ENCODE assay signal across 1 cellular context in genomic region chr17:50707296-50708049, GRCh38.
TF ChIP-seq lines count a peak whose summit lies in the region.

A gene with protein sequence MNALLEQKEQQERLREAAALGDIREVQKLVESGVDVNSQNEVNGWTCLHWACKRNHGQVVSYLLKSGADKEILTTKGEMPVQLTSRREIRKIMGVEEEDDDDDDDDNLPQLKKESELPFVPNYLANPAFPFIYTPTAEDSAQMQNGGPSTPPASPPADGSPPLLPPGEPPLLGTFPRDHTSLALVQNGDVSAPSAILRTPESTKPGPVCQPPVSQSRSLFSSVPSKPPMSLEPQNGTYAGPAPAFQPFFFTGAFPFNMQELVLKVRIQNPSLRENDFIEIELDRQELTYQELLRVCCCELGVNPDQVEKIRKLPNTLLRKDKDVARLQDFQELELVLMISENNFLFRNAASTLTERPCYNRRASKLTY (minus strand): TSS chr17:50707914. CDS start chr17:50707654, 260 bp downstream.

TF ChIP-seq in K562, 482 proteins besides CTCF, POLR2A, EP300 and RAD21 (continued from another document and continues in another):
- no peak for TF ChIP-seq ZNF280A (IDR thresholded peaks at IDR 0.05; ENCODE audit: low read depth, partially characterized antibody)
- TF ChIP-seq KDM5B (IDR thresholded peaks at IDR 0.05; ENCODE audit: insufficient replicate concordance, low read depth, low read length), result peak; percentile 67
- TF ChIP-seq PYGO2 (tag; IDR thresholded peaks at IDR 0.05), result no peak
- peak in 1 of 2 experiments; percentile 72; a peak in 1 of 3 replicates for TF ChIP-seq CBX3 (IDR thresholded peaks at IDR 0.05; ENCODE audit: borderline replicate concordance in 1 of 2, low read length in 2 of 2)
- peak; percentile 95 to 100 (median 98) for TF ChIP-seq ZBTB11 (CRISPR knock-in tag; IDR thresholded peaks at IDR 0.05)
- TF ChIP-seq CREB1 (IDR thresholded peaks at IDR 0.05), result 0 out of 2 replicates have a peak, but pooled peaks have one; percentile 18
- no peak for TF ChIP-seq CREB1 (CRISPR knock-in tag; IDR thresholded peaks at IDR 0.05)
- no peak for TF ChIP-seq FOXA1 (IDR thresholded peaks at IDR 0.05; ENCODE audit: borderline replicate concordance)
- no peak for TF ChIP-seq CHCHD3 (CRISPR knock-in tag; IDR thresholded peaks at IDR 0.05)
- no peak for TF ChIP-seq U2AF2 (optimal IDR thresholded peaks at IDR 0.05; ENCODE audit: low read depth, low read length)
- TF ChIP-seq ATF1 (CRISPR knock-in tag; IDR thresholded peaks at IDR 0.05), result no peak
- TF ChIP-seq ATF1 (tag; IDR thresholded peaks at IDR 0.05), result no peak
- TF ChIP-seq, protein P1, sequence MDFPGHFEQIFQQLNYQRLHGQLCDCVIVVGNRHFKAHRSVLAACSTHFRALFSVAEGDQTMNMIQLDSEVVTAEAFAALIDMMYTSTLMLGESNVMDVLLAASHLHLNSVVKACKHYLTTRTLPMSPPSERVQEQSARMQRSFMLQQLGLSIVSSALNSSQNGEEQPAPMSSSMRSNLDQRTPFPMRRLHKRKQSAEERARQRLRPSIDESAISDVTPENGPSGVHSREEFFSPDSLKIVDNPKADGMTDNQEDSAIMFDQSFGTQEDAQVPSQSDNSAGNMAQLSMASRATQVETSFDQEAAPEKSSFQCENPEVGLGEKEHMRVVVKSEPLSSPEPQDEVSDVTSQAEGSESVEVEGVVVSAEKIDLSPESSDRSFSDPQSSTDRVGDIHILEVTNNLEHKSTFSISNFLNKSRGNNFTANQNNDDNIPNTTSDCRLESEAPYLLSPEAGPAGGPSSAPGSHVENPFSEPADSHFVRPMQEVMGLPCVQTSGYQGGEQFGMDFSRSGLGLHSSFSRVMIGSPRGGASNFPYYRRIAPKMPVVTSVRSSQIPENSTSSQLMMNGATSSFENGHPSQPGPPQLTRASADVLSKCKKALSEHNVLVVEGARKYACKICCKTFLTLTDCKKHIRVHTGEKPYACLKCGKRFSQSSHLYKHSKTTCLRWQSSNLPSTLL (IDR thresholded peaks at IDR 0.05), result no peak
- TF ChIP-seq ZNF584 (CRISPR knock-in tag; IDR thresholded peaks at IDR 0.05; ENCODE audit: low read depth), result no peak
- no peak for TF ChIP-seq RBM22 (IDR thresholded peaks at IDR 0.05; ENCODE audit: low read depth, low read length, poor library complexity, severe bottlenecking)
- TF ChIP-seq KDM2B (CRISPR knock-in tag; IDR thresholded peaks at IDR 0.05), result 0 out of 2 replicates have a peak, but pooled peaks have one; percentile 33
- peak; percentile 29; the same call in 1 of the 2 replicates for TF ChIP-seq GMEB1 (CRISPR knock-in tag; IDR thresholded peaks at IDR 0.05)
- TF ChIP-seq NFYB (IDR thresholded peaks at IDR 0.05; ENCODE audit: extremely low read depth, insufficient read length), result no peak
- peak; percentile 59 for TF ChIP-seq CEBPB (tag; IDR thresholded peaks at IDR 0.05)
- peak; percentile 49; the same call in 1 of the 2 replicates for TF ChIP-seq RNF2 (IDR thresholded peaks at IDR 0.05)
- TF ChIP-seq ARHGAP35 (IDR thresholded peaks at IDR 0.05; ENCODE audit: partially characterized antibody), result no peak
- TF ChIP-seq SUPT5H (IDR thresholded peaks at IDR 0.05), result 0 out of 2 replicates have a peak, but pooled peaks have one; percentile 8
- TF ChIP-seq ZNF184 (CRISPR knock-in tag; IDR thresholded peaks at IDR 0.05), result no peak
- TF ChIP-seq, protein P2, sequence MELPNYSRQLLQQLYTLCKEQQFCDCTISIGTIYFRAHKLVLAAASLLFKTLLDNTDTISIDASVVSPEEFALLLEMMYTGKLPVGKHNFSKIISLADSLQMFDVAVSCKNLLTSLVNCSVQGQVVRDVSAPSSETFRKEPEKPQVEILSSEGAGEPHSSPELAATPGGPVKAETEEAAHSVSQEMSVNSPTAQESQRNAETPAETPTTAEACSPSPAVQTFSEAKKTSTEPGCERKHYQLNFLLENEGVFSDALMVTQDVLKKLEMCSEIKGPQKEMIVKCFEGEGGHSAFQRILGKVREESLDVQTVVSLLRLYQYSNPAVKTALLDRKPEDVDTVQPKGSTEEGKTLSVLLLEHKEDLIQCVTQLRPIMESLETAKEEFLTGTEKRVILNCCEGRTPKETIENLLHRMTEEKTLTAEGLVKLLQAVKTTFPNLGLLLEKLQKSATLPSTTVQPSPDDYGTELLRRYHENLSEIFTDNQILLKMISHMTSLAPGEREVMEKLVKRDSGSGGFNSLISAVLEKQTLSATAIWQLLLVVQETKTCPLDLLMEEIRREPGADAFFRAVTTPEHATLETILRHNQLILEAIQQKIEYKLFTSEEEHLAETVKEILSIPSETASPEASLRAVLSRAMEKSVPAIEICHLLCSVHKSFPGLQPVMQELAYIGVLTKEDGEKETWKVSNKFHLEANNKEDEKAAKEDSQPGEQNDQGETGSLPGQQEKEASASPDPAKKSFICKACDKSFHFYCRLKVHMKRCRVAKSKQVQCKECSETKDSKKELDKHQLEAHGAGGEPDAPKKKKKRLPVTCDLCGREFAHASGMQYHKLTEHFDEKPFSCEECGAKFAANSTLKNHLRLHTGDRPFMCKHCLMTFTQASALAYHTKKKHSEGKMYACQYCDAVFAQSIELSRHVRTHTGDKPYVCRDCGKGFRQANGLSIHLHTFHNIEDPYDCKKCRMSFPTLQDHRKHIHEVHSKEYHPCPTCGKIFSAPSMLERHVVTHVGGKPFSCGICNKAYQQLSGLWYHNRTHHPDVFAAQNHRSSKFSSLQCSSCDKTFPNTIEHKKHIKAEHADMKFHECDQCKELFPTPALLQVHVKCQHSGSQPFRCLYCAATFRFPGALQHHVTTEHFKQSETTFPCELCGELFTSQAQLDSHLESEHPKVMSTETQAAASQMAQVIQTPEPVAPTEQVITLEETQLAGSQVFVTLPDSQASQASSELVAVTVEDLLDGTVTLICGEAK (IDR thresholded peaks at IDR 0.05), result peak; percentile 92
- TF ChIP-seq, protein P2 (CRISPR knock-in tag; IDR thresholded peaks at IDR 0.05), result no peak
- 0 out of 2 replicates have a peak, but pooled peaks have one; percentile 54 for TF ChIP-seq ZBED1 (IDR thresholded peaks at IDR 0.05)
- no peak for TF ChIP-seq NCOA2 (IDR thresholded peaks at IDR 0.05; ENCODE audit: partially characterized antibody in 2 of 2)
- peak; percentile 87 for TF ChIP-seq MYC (IDR thresholded peaks at IDR 0.05; ENCODE audit: low read depth, low read length)
- peak; percentile 90; the same call in 1 of the 2 replicates for TF ChIP-seq MYC (CRISPR knock-in tag; IDR thresholded peaks at IDR 0.05; ENCODE audit: borderline replicate concordance, low read depth)
- no peak for TF ChIP-seq CBFA2T3 (IDR thresholded peaks at IDR 0.05)
- TF ChIP-seq, protein P3, sequence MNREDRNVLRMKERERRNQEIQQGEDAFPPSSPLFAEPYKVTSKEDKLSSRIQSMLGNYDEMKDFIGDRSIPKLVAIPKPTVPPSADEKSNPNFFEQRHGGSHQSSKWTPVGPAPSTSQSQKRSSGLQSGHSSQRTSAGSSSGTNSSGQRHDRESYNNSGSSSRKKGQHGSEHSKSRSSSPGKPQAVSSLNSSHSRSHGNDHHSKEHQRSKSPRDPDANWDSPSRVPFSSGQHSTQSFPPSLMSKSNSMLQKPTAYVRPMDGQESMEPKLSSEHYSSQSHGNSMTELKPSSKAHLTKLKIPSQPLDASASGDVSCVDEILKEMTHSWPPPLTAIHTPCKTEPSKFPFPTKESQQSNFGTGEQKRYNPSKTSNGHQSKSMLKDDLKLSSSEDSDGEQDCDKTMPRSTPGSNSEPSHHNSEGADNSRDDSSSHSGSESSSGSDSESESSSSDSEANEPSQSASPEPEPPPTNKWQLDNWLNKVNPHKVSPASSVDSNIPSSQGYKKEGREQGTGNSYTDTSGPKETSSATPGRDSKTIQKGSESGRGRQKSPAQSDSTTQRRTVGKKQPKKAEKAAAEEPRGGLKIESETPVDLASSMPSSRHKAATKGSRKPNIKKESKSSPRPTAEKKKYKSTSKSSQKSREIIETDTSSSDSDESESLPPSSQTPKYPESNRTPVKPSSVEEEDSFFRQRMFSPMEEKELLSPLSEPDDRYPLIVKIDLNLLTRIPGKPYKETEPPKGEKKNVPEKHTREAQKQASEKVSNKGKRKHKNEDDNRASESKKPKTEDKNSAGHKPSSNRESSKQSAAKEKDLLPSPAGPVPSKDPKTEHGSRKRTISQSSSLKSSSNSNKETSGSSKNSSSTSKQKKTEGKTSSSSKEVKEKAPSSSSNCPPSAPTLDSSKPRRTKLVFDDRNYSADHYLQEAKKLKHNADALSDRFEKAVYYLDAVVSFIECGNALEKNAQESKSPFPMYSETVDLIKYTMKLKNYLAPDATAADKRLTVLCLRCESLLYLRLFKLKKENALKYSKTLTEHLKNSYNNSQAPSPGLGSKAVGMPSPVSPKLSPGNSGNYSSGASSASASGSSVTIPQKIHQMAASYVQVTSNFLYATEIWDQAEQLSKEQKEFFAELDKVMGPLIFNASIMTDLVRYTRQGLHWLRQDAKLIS (CRISPR knock-in tag; IDR thresholded peaks at IDR 0.05), result peak; percentile 86
- no peak for TF ChIP-seq FOXJ2 (tag; IDR thresholded peaks at IDR 0.05)
- no peak for TF ChIP-seq ZNF76 (CRISPR knock-in tag; IDR thresholded peaks at IDR 0.05; ENCODE audit: borderline replicate concordance)
- no peak for TF ChIP-seq LARP7 (IDR thresholded peaks at IDR 0.05)
- no peak for TF ChIP-seq JUNB (CRISPR knock-in tag; conservative IDR thresholded peaks at IDR 0.05)
